In the genomic region with DNA sequence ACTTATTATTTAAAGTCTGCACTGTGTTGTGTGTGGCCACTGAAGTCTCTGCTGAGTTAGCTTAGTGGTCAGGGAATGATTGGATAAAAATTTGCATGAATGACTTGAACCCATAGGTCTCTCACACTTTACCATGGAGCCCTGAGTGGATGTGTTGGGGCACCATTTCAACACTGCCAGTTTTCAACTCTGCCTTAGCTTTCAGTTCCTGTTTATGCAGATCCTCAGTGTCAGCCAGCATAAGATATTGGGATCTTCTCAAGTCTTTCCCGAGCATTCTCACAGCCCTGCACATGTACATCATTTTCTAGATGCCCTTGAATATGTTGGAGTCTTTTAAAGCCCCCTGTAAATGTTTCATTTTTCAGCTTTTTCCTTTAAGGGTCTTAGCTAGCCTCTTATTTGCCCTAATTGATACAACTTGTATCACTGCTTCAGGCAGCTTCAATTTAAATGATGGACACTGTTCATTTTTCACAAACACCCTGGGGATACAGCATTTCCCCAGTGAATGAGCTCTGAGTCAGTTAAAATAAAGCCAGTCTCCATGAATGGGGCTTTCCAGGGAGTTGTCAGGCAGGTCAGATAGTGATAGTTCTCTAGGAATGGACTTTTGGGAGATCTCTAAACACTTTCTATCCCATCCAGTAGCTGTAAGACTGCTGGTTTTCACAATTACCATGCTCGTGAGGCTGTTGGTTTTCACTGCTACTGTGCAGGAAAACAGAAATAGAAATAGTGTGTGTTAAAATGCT, we compare ENCODE assay signal across 15 cellular contexts.
A peak's percentile ranks its signal among the peaks of the same experiment; 100 is the strongest.
DNase-seq lines count a peak whose midpoint lies in the region; TF ChIP-seq lines count a peak whose summit lies in the region.
"Had no signal": no experiment of that assay in that cellular context is flagged by ENCODE, and none has a peak within 500 bp of the region (broad histone marks: within the 10 kb centered on the region; RNA-seq: fewer than 3 reads in every experiment).

No MANE protein-coding gene starts in this region.

- no peak overlapping the region for H3K4me2 ChIP-seq in PC-9

- H3F3A ChIP-seq in PC-9 (ENCODE audit: insufficient read depth, low read depth): no peaks in the 10 kb centered on the region

- POLR2A ChIA-PET in PC-9 (lab: Charles Lee; ENCODE audit: unreplicated experiment): no interaction called here

- H3K4me1 ChIP-seq in PC-9 (replicated peaks; ENCODE audit: insufficient read depth): peaks cover 21% of the 10 kb centered on the region; the same call in 1 of the 2 replicates

- intact Hi-C loops in PC-9 (cut with micrococcal nuclease; ENCODE audit: unreplicated experiment): no loop called here

- no peaks in the 10 kb centered on the region for H3K27me3 ChIP-seq in PC-9 (ENCODE audit: insufficient read depth, low read depth)

- no peaks in the 10 kb centered on the region for H4K20me1 ChIP-seq in PC-9 (ENCODE audit: insufficient read depth)

- CTCF ChIA-PET in PC-9 (lab: Charles Lee): interaction anchor here (0.5 kb wide), 1 partner anchor 134 kb away, joined by 4 read pairs; no protein-coding TSS in a partner anchor

- no peak overlapping the region for H3K27ac ChIP-seq in PC-9

- peaks cover 55% of the 10 kb centered on the region for H3K4me1 Mint-ChIP-seq in chondrocyte (ENCODE audit: low read depth)
- H3K4me1 Mint-ChIP-seq: activated naive CD8-positive, alpha-beta T cell treated with anti-CD3 and anti-CD28 coated beads, Interleukin-2, amount 50 U/mL, for 24 hours; IgD-negative memory B cell had no signal

- peak; percentile 42 for DNase-seq in AG10803 (ENCODE audit: low read depth)
- DNase-seq in PC-9: no peak
- no peak for DNase-seq in chondrocyte (ENCODE audit: low spot score)
- peak; percentile 30 for DNase-seq in myocyte (ENCODE audit: low read depth)
- no peak for DNase-seq in NCI-H69 (lab: John Stamatoyannopoulos, UW)
- no peak for DNase-seq in NCI-H748 treated with DMSO at 0.1 percent for 48 hours (lab: John Stamatoyannopoulos, UW)
- DNase-seq in NCI-H146 (lab: John Stamatoyannopoulos, UW): no peak
- no peak for DNase-seq in NOMO-1 treated with dmso at 0.1 percent for 144 hours (lab: John Stamatoyannopoulos, UW; ENCODE audit: unreplicated experiment)
- DNase-seq: activated naive CD8-positive, alpha-beta T cell treated with anti-CD3 and anti-CD28 coated beads, Interleukin-2, amount 50 U/mL, for 24 hours; DMS53; head of caudate nucleus; left ventricle myocardium superior; NCI-H187; NCI-H774 had no signal

- no peaks in the 10 kb centered on the region for H3K79me2 ChIP-seq in PC-9 (ENCODE audit: low read depth)

- H3K9me3 ChIP-seq in PC-9 (ENCODE audit: insufficient read depth, low read depth): peaks cover 5% of the 10 kb centered on the region; the same call in 1 of the 2 replicates

- H3K4me3 ChIP-seq in AG10803 (ENCODE audit: low read length): no peak overlapping the region
- no peak overlapping the region for H3K4me3 ChIP-seq in PC-9

- no peaks in the 10 kb centered on the region for H3K27me3 Mint-ChIP-seq in chondrocyte (ENCODE audit: low read depth)

- TF ChIP-seq CTCF in AG10803 (conservative IDR thresholded peaks at IDR 0.05; ENCODE audit: low read length) (no peak), PC-9 (conservative IDR thresholded peaks at IDR 0.05) (no peak), chondrocyte (IDR thresholded peaks at IDR 0.05) (no peak)

- H3K4me3 Mint-ChIP-seq in chondrocyte (ENCODE audit: unreplicated experiment): no peak overlapping the region
- H3K4me3 Mint-ChIP-seq: activated naive CD8-positive, alpha-beta T cell treated with anti-CD3 and anti-CD28 coated beads, Interleukin-2, amount 50 U/mL, for 24 hours; IgD-negative memory B cell had no signal

- H2AFZ ChIP-seq in PC-9: peak overlapping the region; percentile 44

- peaks cover 3% of the 10 kb centered on the region for H3K9me3 Mint-ChIP-seq in chondrocyte (ENCODE audit: low read depth)

- H3K27ac Mint-ChIP-seq in chondrocyte (ENCODE audit: unreplicated experiment): peak overlapping the region; percentile 99
- H3K27ac Mint-ChIP-seq: activated naive CD8-positive, alpha-beta T cell treated with anti-CD3 and anti-CD28 coated beads, Interleukin-2, amount 50 U/mL, for 24 hours; IgD-negative memory B cell had no signal

- no peaks in the 10 kb centered on the region for H3K36me3 ChIP-seq in PC-9 (ENCODE audit: low read depth)

- no peaks in the 10 kb centered on the region for H3K36me3 Mint-ChIP-seq in chondrocyte (ENCODE audit: low read depth)
- H3K36me3 Mint-ChIP-seq: IgD-negative memory B cell had no signal

- H3K9me2 ChIP-seq in PC-9 (ENCODE audit: insufficient read depth): no peaks in the 10 kb centered on the region

- no TSS peak for BruUV-seq in PC-9 (replicated peaks; lab: Mats Ljungman, UMichigan)

Comparison
In these comparisons a context has a peak if more than half of its experiments do, and no peak if none do; other contexts are left out.
1. DNase-seq: peak in AG10803 (single experiment) and myocyte (single experiment); none in PC-9 (0 of 2), chondrocyte (single experiment), NCI-H69 (single experiment), NCI-H748 treated with DMSO at 0.1 percent for 48 hours (single experiment), NCI-H146 (single experiment) and NOMO-1 treated with dmso at 0.1 percent for 144 hours (single experiment).